In genomic region chr21:22791986-22792560, GRCh38 we compare ENCODE assay signal across 8 cellular contexts.
DNase-seq lines count a peak whose midpoint lies in the region; ATAC-seq and TF ChIP-seq lines count a peak whose summit lies in the region.

No MANE protein-coding gene starts in this region.

- CTCF ChIA-PET in HCT116 (lab: Charles Lee) = no interaction called here

- no peaks in the 10 kb centered on the region for H3K27me3 Mint-ChIP-seq in immature natural killer cell (ENCODE audit: low read depth in 3 of 3)

- H3K27ac ChIP-seq in HCT116 (ENCODE audit: low read depth, low read length) (no peak overlapping the region), tibial nerve (no peak overlapping the region), ovary (no peak overlapping the region)

- no peaks in the 10 kb centered on the region for H4K20me1 ChIP-seq in HCT116 (ENCODE audit: insufficient read depth)

- RAD21 ChIA-PET in HCT116 (lab: Charles Lee; ENCODE audit: low non-redundant PET in 1 of 2, low total read pairs in 2 of 2, uncharacterized antibody in 2 of 2, unreplicated experiment in 2 of 2) = no interaction called here

- no peak overlapping the region for H3K9ac ChIP-seq in HCT116 (ENCODE audit: low read length)
- no peak overlapping the region for H3K9ac ChIP-seq in adipocyte (ENCODE audit: low read length)

- no peak overlapping the region for H2AFZ ChIP-seq in HCT116 (ENCODE audit: low read depth, low read length, poor library complexity, severe bottlenecking)

- peak; percentile 9 for DNase-seq in DMS114 treated with DMSO at 0.1 percent for 48 hours (lab: John Stamatoyannopoulos, UW; ENCODE audit: unreplicated experiment)
- no peak for DNase-seq in HCT116 (ENCODE audit: low read depth, low spot score)
- DNase-seq in NCI-H345 (lab: John Stamatoyannopoulos, UW) = peak; percentile 65
- DNase-seq in adipocyte (ENCODE audit: low read depth) = peak; percentile 87
- DNase-seq in immature natural killer cell = peak in 2 of 3 donors; percentile 2 to 15
- DNase-seq in tibial nerve (ENCODE audit: low spot score in 2 of 2) = peak in 1 of 2 donors; percentile 34
- DNase-seq in ovary = no peak
- DNase-seq in activated naive CD4-positive, alpha-beta T cell treated with Interleukin-2 at 50 U/mL for 16 hours = no peak

- no peaks in the 10 kb centered on the region for H3K36me3 Mint-ChIP-seq in immature natural killer cell

- H3K9me2 ChIP-seq in HCT116 (ENCODE audit: insufficient read depth) = no peaks in the 10 kb centered on the region

- TF ChIP-seq EP300 in tibial nerve (IDR thresholded peaks at IDR 0.05) = no peak
- TF ChIP-seq EP300 in ovary (IDR thresholded peaks at IDR 0.05) = no peak

- H3K79me2 ChIP-seq in HCT116 (ENCODE audit: insufficient read depth, low read length) = no peaks in the 10 kb centered on the region

- no peaks in the 10 kb centered on the region for H3K4me1 ChIP-seq in HCT116 (ENCODE audit: control insufficient read depth in 1 of 2, insufficient read depth in 2 of 2, low read length in 2 of 2)
- H3K4me1 ChIP-seq in adipocyte (ENCODE audit: control insufficient read depth, insufficient read depth, low read length) = no peaks in the 10 kb centered on the region
- no peaks in the 10 kb centered on the region for H3K4me1 ChIP-seq in tibial nerve
- no peaks in the 10 kb centered on the region for H3K4me1 ChIP-seq in ovary (ENCODE audit: insufficient read depth)

- H3K4me1 Mint-ChIP-seq in immature natural killer cell = no peaks in the 10 kb centered on the region

- H3K4me3 Mint-ChIP-seq in immature natural killer cell = no peak overlapping the region

- intact Hi-C loops in HCT116 (cut with micrococcal nuclease) = loop anchor here (5.0 kb wide), 1 partner anchor 1630 kb away; no protein-coding TSS in a partner anchor
- intact Hi-C loops in ovary (cut with DNase I) = no loop called here

- H3K27me3 ChIP-seq in HCT116 (ENCODE audit: insufficient read depth, low read length) (no peaks in the 10 kb centered on the region), adipocyte (replicated peaks; ENCODE audit: control insufficient read depth, insufficient read depth, low read length) (no peaks in the 10 kb centered on the region), tibial nerve (no peaks in the 10 kb centered on the region), ovary (no peaks in the 10 kb centered on the region)

- WGBS in tibial nerve, 2 donors = 1% methylated on average over 3 of the region's 3 CpGs
- 0 to 1% (median 1%) methylated on average over 3 of the region's 3 CpGs for WGBS in ovary, 3 donors

- POLR2A ChIA-PET in HCT116 (lab: Charles Lee) = no interaction called here

- no peak overlapping the region for H3K4me2 ChIP-seq in HCT116 (ENCODE audit: low read length)

- H3K9me3 ChIP-seq in HCT116 (ENCODE audit: control insufficient read depth in 1 of 2, insufficient read depth in 1 of 2, low read depth in 1 of 2, low read length in 2 of 2) (peaks cover 3 to 15% of the 10 kb centered on the region in 2 experiments; a peak in 2 of 4 replicates), adipocyte (ENCODE audit: control insufficient read depth, low read length) (no peaks in the 10 kb centered on the region), tibial nerve (no peaks in the 10 kb centered on the region), ovary (no peaks in the 10 kb centered on the region)

- no peak; the same call in 1 of the 2 replicates for TF ChIP-seq RAD21 in HCT116 (IDR thresholded peaks at IDR 0.05; ENCODE audit: low read depth)

- BruUV-seq in HCT116 (replicated peaks; lab: Mats Ljungman, UMichigan) = no TSS peak

- TF ChIP-seq POLR2A in HCT116 (IDR thresholded peaks at IDR 0.05; ENCODE audit: borderline replicate concordance, extremely low read depth, insufficient read depth, insufficient read length) (no peak), tibial nerve (IDR thresholded peaks at IDR 0.05) (no peak), ovary (IDR thresholded peaks at IDR 0.05) (no peak)

- peak in 2 of 3 experiments; percentile 43 to 60; a peak in 4 of 6 replicates for TF ChIP-seq CTCF in HCT116 (IDR thresholded peaks at IDR 0.05 in 2 of 3, conservative IDR thresholded peaks at IDR 0.05 in 1 of 3; ENCODE audit: borderline replicate concordance in 1 of 3, insufficient read depth in 1 of 3, low read depth in 2 of 3, low read length in 2 of 3)
- peak; percentile 46 to 70 (median 55) for TF ChIP-seq CTCF in tibial nerve (IDR thresholded peaks at IDR 0.05)
- no peak for TF ChIP-seq CTCF in ovary (IDR thresholded peaks at IDR 0.05)

- no peak overlapping the region for H3K27ac Mint-ChIP-seq in immature natural killer cell

- H3K36me3 ChIP-seq in HCT116 (ENCODE audit: control insufficient read depth in 1 of 2, insufficient read depth in 2 of 2, low read length in 2 of 2) (no peaks in the 10 kb centered on the region), adipocyte (ENCODE audit: control insufficient read depth, insufficient read depth, low read length, severe bottlenecking) (no peaks in the 10 kb centered on the region), tibial nerve (no peaks in the 10 kb centered on the region), ovary (no peaks in the 10 kb centered on the region)

- peaks cover 0 to 6% (median 2%) of the 10 kb centered on the region in 6 donors for H3K9me3 Mint-ChIP-seq in immature natural killer cell

- H3K4me3 ChIP-seq in HCT116 (replicated peaks in 1 of 2; ENCODE audit: low read depth in 1 of 2, low read length in 2 of 2) = no peak overlapping the region
- H3K4me3 ChIP-seq in adipocyte (ENCODE audit: low read length) = no peak overlapping the region
- no peak overlapping the region for H3K4me3 ChIP-seq in tibial nerve
- H3K4me3 ChIP-seq in ovary = no peak overlapping the region

- ATAC-seq in HCT116 = no peak

TF ChIP-seq in HCT116, 20 proteins besides CTCF, POLR2A, EP300 and RAD21:
- TF ChIP-seq, protein P1, sequence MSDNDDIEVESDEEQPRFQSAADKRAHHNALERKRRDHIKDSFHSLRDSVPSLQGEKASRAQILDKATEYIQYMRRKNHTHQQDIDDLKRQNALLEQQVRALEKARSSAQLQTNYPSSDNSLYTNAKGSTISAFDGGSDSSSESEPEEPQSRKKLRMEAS (IDR thresholded peaks at IDR 0.05) = no peak
- TF ChIP-seq SRF (IDR thresholded peaks at IDR 0.05; ENCODE audit: low read depth) (no peak), YY1 (IDR thresholded peaks at IDR 0.05; ENCODE audit: extremely low read depth, insufficient replicate concordance, low read depth, low read length) (no peak), ZNF274 (IDR thresholded peaks at IDR 0.05; ENCODE audit: low read depth, low read length) (no peak), TCF7L2 (IDR thresholded peaks at IDR 0.05; ENCODE audit: borderline replicate concordance, extremely low read depth, insufficient read depth, insufficient read length) (no peak), EZH2phosphoT487 (IDR thresholded peaks at IDR 0.05; ENCODE audit: borderline replicate concordance) (no peak), REST (IDR thresholded peaks at IDR 0.05; ENCODE audit: low read depth) (no peak), ZBTB33 (IDR thresholded peaks at IDR 0.05; ENCODE audit: extremely low read depth, insufficient replicate concordance, low read length) (no peak), ZFX (IDR thresholded peaks at IDR 0.05) (no peak), EGR1 (IDR thresholded peaks at IDR 0.05; ENCODE audit: low read depth) (no peak), CBX3 (IDR thresholded peaks at IDR 0.05; ENCODE audit: low read depth) (no peak)

Comparison
In these comparisons a context has a peak if more than half of its experiments do, and no peak if none do; other contexts are left out.
1. DNase-seq: peak in DMS114 treated with DMSO at 0.1 percent for 48 hours (single experiment), NCI-H345 (single experiment), adipocyte (single experiment) and immature natural killer cell (2 of 3); none in HCT116 (single experiment), ovary (0 of 5) and activated naive CD4-positive, alpha-beta T cell treated with Interleukin-2 at 50 U/mL for 16 hours (single experiment).
2. CTCF ChIP-seq: peak in HCT116 (2 of 3) and tibial nerve (5 of 5); none in ovary (0 of 3).